5 cellular contexts compared by ENCODE assay signal in the genomic region with DNA sequence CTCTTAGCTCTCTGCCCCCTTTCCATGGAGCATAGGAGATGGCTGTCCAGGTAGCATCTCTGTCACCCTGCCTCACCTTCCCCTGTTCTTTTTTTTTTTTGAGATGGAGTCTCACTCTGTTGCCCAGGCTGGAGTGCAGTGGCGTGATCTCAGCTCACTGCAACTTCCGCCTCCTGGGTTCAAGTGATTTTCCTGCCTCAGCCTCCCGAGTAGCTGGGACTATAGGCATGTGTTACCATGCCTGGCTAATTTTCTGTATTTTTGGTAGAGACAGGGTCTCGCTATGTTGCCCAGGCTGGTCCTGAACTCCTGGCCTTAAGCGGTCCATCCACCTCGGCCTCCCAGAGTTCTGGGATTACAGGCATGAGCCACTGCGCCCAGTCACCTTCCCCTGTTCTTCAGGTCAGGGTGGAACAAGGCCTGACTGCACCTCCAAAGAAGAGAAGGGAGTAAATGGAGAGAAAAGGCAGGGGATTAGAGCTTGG. TPM values are rescaled to one million over a fixed set of nuclear protein-coding genes. Genes with fewer than 3 reads are reported as not detected.
"Had no signal": no experiment of that assay in that cellular context is flagged by ENCODE, and none has a peak within 500 bp of the region (broad histone marks: within the 10 kb centered on the region; RNA-seq: fewer than 3 reads in every experiment).

No MANE protein-coding gene starts in this region.

RNA-seq across cellular contexts. Expression of gene RAB25, which starts 10.4 kb away (rescaled TPM):
- total RNA-seq: LHCN-M2, NCI-H460, RPMI7951, SJCRH30 had no signal
- polyA plus RNA-seq: SK-N-SH had no signal
